Comparison of ENCODE assay signal across 9 cellular contexts in genomic region chr1:13807213-13807612, GRCh38.
DNase-seq lines count a peak whose midpoint lies in the region; ATAC-seq and TF ChIP-seq lines count a peak whose summit lies in the region.
"Had no signal": no experiment of that assay in that cellular context is flagged by ENCODE, and none has a peak within 500 bp of the region (broad histone marks: within the 10 kb centered on the region; RNA-seq: fewer than 3 reads in every experiment).

No MANE protein-coding gene starts in this region.

- H3K4me3 ChIP-seq in MG63 (no peak overlapping the region), colonic mucosa (no peak overlapping the region), aorta (ENCODE audit: low read length in 2 of 2) (no peak overlapping the region)

- TF ChIP-seq CTCF in colonic mucosa (IDR thresholded peaks at IDR 0.05) = peak; percentile 16
- peak; percentile 65 for TF ChIP-seq CTCF in progenitor cell of endocrine pancreas (IDR thresholded peaks at IDR 0.05; ENCODE audit: unreplicated experiment)

- H3K9me3 ChIP-seq in MG63 = no peaks in the 10 kb centered on the region
- H3K9me3 ChIP-seq in colonic mucosa = no peaks in the 10 kb centered on the region
- no peaks in the 10 kb centered on the region for H3K9me3 ChIP-seq in aorta (ENCODE audit: control insufficient read depth, low read length)

- no peak overlapping the region for H3K27ac ChIP-seq in colonic mucosa
- no peak overlapping the region for H3K27ac ChIP-seq in aorta (ENCODE audit: low read depth in 1 of 2, low read length in 2 of 2)

- H3K4me3 Mint-ChIP-seq in progenitor cell of endocrine pancreas (ENCODE audit: low read depth) = no peak overlapping the region

- ATAC-seq in HG03432 (IDR thresholded peaks at IDR 0.05; ENCODE audit: unreplicated experiment) (no peak), aorta (ENCODE audit: low FRiP score) (no peak)

- DNase-seq in NCI-H748 (lab: John Stamatoyannopoulos, UW; ENCODE audit: unreplicated experiment) (peak; percentile 7), NCI-H748 treated with DMSO at 0.1 percent for 48 hours (lab: John Stamatoyannopoulos, UW) (no peak), MG63 (peak; percentile 17), colonic mucosa (no peak), progenitor cell of endocrine pancreas (ENCODE audit: low spot score, unreplicated experiment) (peak; percentile 27), aorta (no peak)
- no peak for DNase-seq in activated CD4-positive, CD25-positive, alpha-beta regulatory T cell (lab: John Stamatoyannopoulos, UW)
- DNase-seq: NCI-H2171 treated with DMSO at 0.1 percent for 48 hours had no signal

- H3K9ac ChIP-seq in colonic mucosa (ENCODE audit: low read depth in 2 of 2, low read length in 2 of 2) = no peak overlapping the region

- intact Hi-C loops in colonic mucosa (cut with DNase I) = no loop called here
- intact Hi-C loops in aorta (cut with DNase I) = no loop called here

- WGBS in aorta, 2 donors = 63 to 73% methylated on average over 7 of the region's 7 CpGs

- no peaks in the 10 kb centered on the region for H3K4me1 Mint-ChIP-seq in progenitor cell of endocrine pancreas (ENCODE audit: low read depth)

- H3K9me3 Mint-ChIP-seq in progenitor cell of endocrine pancreas (ENCODE audit: low read depth) = no peaks in the 10 kb centered on the region

- no peaks in the 10 kb centered on the region for H3K36me3 Mint-ChIP-seq in progenitor cell of endocrine pancreas (ENCODE audit: insufficient read depth)

- H3K27ac Mint-ChIP-seq in progenitor cell of endocrine pancreas = no peak overlapping the region

- no peaks in the 10 kb centered on the region for H3K36me3 ChIP-seq in MG63
- no peaks in the 10 kb centered on the region for H3K36me3 ChIP-seq in colonic mucosa
- H3K36me3 ChIP-seq in aorta (ENCODE audit: control insufficient read depth in 1 of 2, insufficient read depth in 2 of 2, low read length in 1 of 2) = no peaks in the 10 kb centered on the region

- H3K27me3 Mint-ChIP-seq in progenitor cell of endocrine pancreas = no peaks in the 10 kb centered on the region

- H3K27me3 ChIP-seq in MG63 (no peaks in the 10 kb centered on the region), colonic mucosa (no peaks in the 10 kb centered on the region), aorta (ENCODE audit: control insufficient read depth in 1 of 2, insufficient read depth in 2 of 2, low read length in 1 of 2) (no peaks in the 10 kb centered on the region)

- no peaks in the 10 kb centered on the region for H3K4me1 ChIP-seq in colonic mucosa
- no peaks in the 10 kb centered on the region for H3K4me1 ChIP-seq in aorta (ENCODE audit: control insufficient read depth in 1 of 2, insufficient read depth in 2 of 2, low read length in 2 of 2)

Comparison
In these comparisons a context has a peak if more than half of its experiments do, and no peak if none do; other contexts are left out.
1. DNase-seq: peak in NCI-H748 (single experiment), MG63 (single experiment) and progenitor cell of endocrine pancreas (single experiment); none in NCI-H748 treated with DMSO at 0.1 percent for 48 hours (single experiment), colonic mucosa (single experiment), activated CD4-positive, CD25-positive, alpha-beta regulatory T cell (0 of 4) and aorta (0 of 2).